Comparison of ENCODE assay signal across 19 cellular contexts in genomic region chr10:88828310-88828709, GRCh38. TPM values are rescaled to one million over a fixed set of nuclear protein-coding genes. Genes with fewer than 3 reads are reported as not detected.
A peak's percentile ranks its signal among the peaks of the same experiment; 100 is the strongest.
DNase-seq lines count a peak whose midpoint lies in the region; ATAC-seq lines count a peak whose summit lies in the region.
"Had no signal": no experiment of that assay in that cellular context is flagged by ENCODE, and none has a peak within 500 bp of the region (broad histone marks: within the 10 kb centered on the region; RNA-seq: fewer than 3 reads in every experiment).

No MANE protein-coding gene starts in this region.

- no peak for ATAC-seq in stimulated activated naive CD8-positive, alpha-beta T cell treated with anti-CD3 and anti-CD28 coated beads, Interleukin-15, Interleukin-2, amounts not matched to agents 100 U/mL and 50 U/mL, for 24 hours
- ATAC-seq in left lobe of liver (peak; percentile 54), HG03108 (IDR thresholded peaks at IDR 0.05; ENCODE audit: unreplicated experiment) (no peak)
- ATAC-seq: HCT116, K562 had no signal

- peak overlapping the region; percentile 7 for H3K27ac Mint-ChIP-seq in stimulated activated naive CD8-positive, alpha-beta T cell treated with anti-CD3 and anti-CD28 coated beads, Interleukin-15, Interleukin-2, amounts not matched to agents 100 ng/mL and 50 ng/mL, for 24 hours
- H3K27ac Mint-ChIP-seq in activated T-helper 2 cell treated with anti-CD3 and anti-CD28 coated beads, Interferon-gamma antibody, Interleukin-2, Interleukin-4, amounts not matched to agents 10 μg/mL and 5 μg/mL and 100 μg/mL, durations not matched to agents 14 hours and 24 hours and 36 hours, result peak overlapping the region; percentile 21

- no peak for DNase-seq in stimulated activated naive CD8-positive, alpha-beta T cell treated with anti-CD3 and anti-CD28 coated beads, Interleukin-15, Interleukin-2, amounts not matched to agents 100 U/mL and 50 U/mL, for 24 hours
- DNase-seq in activated T-helper 2 cell treated with anti-CD3 and anti-CD28 coated beads, Interferon-gamma antibody, Interleukin-2, Interleukin-4, amounts not matched to agents 10 μg/mL and 5 μg/mL and 100 μg/mL, durations not matched to agents 14 hours and 24 hours and 36 hours (ENCODE audit: low spot score), result no peak
- DNase-seq in left lobe of liver (ENCODE audit: low spot score), result no peak
- DNase-seq in activated CD4-positive, alpha-beta T cell treated with anti-CD3 and anti-CD28 coated beads for 48 hours, result no peak
- no peak for DNase-seq in NCI-H2107 treated with DMSO at 0.1 percent for 48 hours (lab: John Stamatoyannopoulos, UW; ENCODE audit: unreplicated experiment)
- no peak for DNase-seq in HuH-7 (ENCODE audit: low spot score)
- DNase-seq: BE2C; CD4-positive, alpha-beta memory T cell; NCI-H1105; NCI-H1694; NCI-H2081 treated with DMSO at 0.1 percent for 48 hours; Peyer's patch had no signal

- H3K27me3 Mint-ChIP-seq in stimulated activated naive CD8-positive, alpha-beta T cell treated with anti-CD3 and anti-CD28 coated beads, Interleukin-15, Interleukin-2, amounts not matched to agents 100 ng/mL and 50 ng/mL, for 24 hours, result peaks cover 6% of the 10 kb centered on the region
- H3K27me3 Mint-ChIP-seq in activated T-helper 2 cell treated with anti-CD3 and anti-CD28 coated beads, Interferon-gamma antibody, Interleukin-2, Interleukin-4, amounts not matched to agents 10 μg/mL and 5 μg/mL and 100 μg/mL, durations not matched to agents 14 hours and 24 hours and 36 hours (ENCODE audit: low read depth), result no peaks in the 10 kb centered on the region
- H3K27me3 Mint-ChIP-seq: CD4-positive, alpha-beta memory T cell had no signal

- intact Hi-C loops in activated T-helper 2 cell treated with anti-CD3 and anti-CD28 coated beads, Interferon-gamma antibody, Interleukin-2, Interleukin-4, amounts not matched to agents 10 μg/mL and 5 μg/mL and 100 μg/mL, durations not matched to agents 14 hours and 24 hours and 36 hours (cut with micrococcal nuclease), result loop anchor here (5.0 kb wide), 2 partner anchors 36 to 254 kb away; no protein-coding TSS in a partner anchor

- no peak overlapping the region for H3K4me3 Mint-ChIP-seq in stimulated activated naive CD8-positive, alpha-beta T cell treated with anti-CD3 and anti-CD28 coated beads, Interleukin-15, Interleukin-2, amounts not matched to agents 100 ng/mL and 50 ng/mL, for 24 hours
- no peak overlapping the region for H3K4me3 Mint-ChIP-seq in activated T-helper 2 cell treated with anti-CD3 and anti-CD28 coated beads, Interferon-gamma antibody, Interleukin-2, Interleukin-4, amounts not matched to agents 10 μg/mL and 5 μg/mL and 100 μg/mL, durations not matched to agents 14 hours and 24 hours and 36 hours (ENCODE audit: low read depth)
- H3K4me3 Mint-ChIP-seq: CD4-positive, alpha-beta memory T cell had no signal

- H3K9me3 Mint-ChIP-seq in stimulated activated naive CD8-positive, alpha-beta T cell treated with anti-CD3 and anti-CD28 coated beads, Interleukin-15, Interleukin-2, amounts not matched to agents 100 ng/mL and 50 ng/mL, for 24 hours, result peaks cover 4% of the 10 kb centered on the region
- H3K9me3 Mint-ChIP-seq in activated T-helper 2 cell treated with anti-CD3 and anti-CD28 coated beads, Interferon-gamma antibody, Interleukin-2, Interleukin-4, amounts not matched to agents 10 μg/mL and 5 μg/mL and 100 μg/mL, durations not matched to agents 14 hours and 24 hours and 36 hours, result peaks cover 4% of the 10 kb centered on the region

- no peaks in the 10 kb centered on the region for H3K36me3 Mint-ChIP-seq in stimulated activated naive CD8-positive, alpha-beta T cell treated with anti-CD3 and anti-CD28 coated beads, Interleukin-15, Interleukin-2, amounts not matched to agents 100 ng/mL and 50 ng/mL, for 24 hours (ENCODE audit: low read depth)
- H3K36me3 Mint-ChIP-seq in activated T-helper 2 cell treated with anti-CD3 and anti-CD28 coated beads, Interferon-gamma antibody, Interleukin-2, Interleukin-4, amounts not matched to agents 10 μg/mL and 5 μg/mL and 100 μg/mL, durations not matched to agents 14 hours and 24 hours and 36 hours (ENCODE audit: low read depth), result peaks cover 16% of the 10 kb centered on the region
- H3K36me3 Mint-ChIP-seq: CD4-positive, alpha-beta memory T cell had no signal

- peaks cover 72% of the 10 kb centered on the region for H3K4me1 Mint-ChIP-seq in stimulated activated naive CD8-positive, alpha-beta T cell treated with anti-CD3 and anti-CD28 coated beads, Interleukin-15, Interleukin-2, amounts not matched to agents 100 ng/mL and 50 ng/mL, for 24 hours (ENCODE audit: low read depth)
- H3K4me1 Mint-ChIP-seq in activated T-helper 2 cell treated with anti-CD3 and anti-CD28 coated beads, Interferon-gamma antibody, Interleukin-2, Interleukin-4, amounts not matched to agents 10 μg/mL and 5 μg/mL and 100 μg/mL, durations not matched to agents 14 hours and 24 hours and 36 hours (ENCODE audit: low read depth), result peaks cover 72% of the 10 kb centered on the region

RNA-seq across cellular contexts. Expression of gene ANKRD22, which starts 23.3 kb away (rescaled TPM):
- total RNA-seq in activated T-helper 2 cell treated with anti-CD3 and anti-CD28 coated beads, Interferon-gamma antibody, Interleukin-2, Interleukin-4, amounts not matched to agents 10 μg/mL and 5 μg/mL and 100 μg/mL, durations not matched to agents 14 hours and 24 hours and 36 hours, result not detected in 2 replicates
- total RNA-seq in left lobe of liver, result not detected
- total RNA-seq: A172, K562, SK-MEL-5 had no signal

RNA-seq across cellular contexts. Expression of gene LIPM, which starts 25.8 kb away (rescaled TPM):
- total RNA-seq in activated T-helper 2 cell treated with anti-CD3 and anti-CD28 coated beads, Interferon-gamma antibody, Interleukin-2, Interleukin-4, amounts not matched to agents 10 μg/mL and 5 μg/mL and 100 μg/mL, durations not matched to agents 14 hours and 24 hours and 36 hours, result not detected in 2 replicates
- total RNA-seq in left lobe of liver, result not detected
- total RNA-seq: A172; CD4-positive, alpha-beta memory T cell; K562; NCI-H460; Peyer's patch; SK-MEL-5 had no signal

RNA-seq across cellular contexts. Expression of gene STAMBPL1, which starts 51.7 kb away (rescaled TPM):
- total RNA-seq in activated T-helper 2 cell treated with anti-CD3 and anti-CD28 coated beads, Interferon-gamma antibody, Interleukin-2, Interleukin-4, amounts not matched to agents 10 μg/mL and 5 μg/mL and 100 μg/mL, durations not matched to agents 14 hours and 24 hours and 36 hours, result 44.2 and 47.2 TPM in 2 replicates
- 1.8 TPM for total RNA-seq in left lobe of liver

Comparison
In these comparisons a context has a peak if more than half of its experiments do, and no peak if none do; other contexts are left out.
1. RNA of gene STAMBPL1, which starts 51.7 kb away (total RNA-seq): 44.2 to 47.2 TPM in activated T-helper 2 cell treated with anti-CD3 and anti-CD28 coated beads, Interferon-gamma antibody, Interleukin-2, Interleukin-4, amounts not matched to agents 10 μg/mL and 5 μg/mL and 100 μg/mL, durations not matched to agents 14 hours and 24 hours and 36 hours; 1.8 TPM in left lobe of liver (single experiment); every median in the first group is over 10 times any median in the second.